ENCODE assay signal across 8 cellular contexts in the genomic region with DNA sequence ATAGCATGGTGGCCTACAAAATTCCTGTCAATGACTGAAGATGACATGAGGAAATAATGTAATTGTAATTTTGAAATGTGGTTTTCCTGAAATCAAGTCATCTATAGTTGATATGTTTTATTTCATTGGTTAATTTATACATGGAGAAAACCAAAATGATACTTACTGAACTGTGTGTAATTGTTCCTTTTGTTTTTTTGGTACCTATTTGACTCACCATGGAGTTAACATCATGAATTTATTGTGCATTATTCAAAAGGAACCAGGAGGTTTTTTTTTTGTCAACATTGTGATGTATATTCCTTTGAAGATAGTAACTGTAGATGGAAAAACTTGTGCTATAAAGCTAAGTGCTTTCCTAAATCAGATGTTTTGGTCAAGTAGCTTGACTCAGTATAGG. TPM values are rescaled to one million over a fixed set of nuclear protein-coding genes. Genes with fewer than 3 reads are reported as not detected.
DNase-seq lines count a peak whose midpoint lies in the region; ATAC-seq, FAIRE-seq and TF ChIP-seq lines count a peak whose summit lies in the region.
"Not testable (repeated sequence)": the region's sequence is repeated elsewhere in the genome, so short reads cannot be mapped to it uniquely, and the experiment has no call there.
"Had no signal": no experiment of that assay in that cellular context is flagged by ENCODE, and none has a peak within 500 bp of the region (broad histone marks: within the 10 kb centered on the region; RNA-seq: fewer than 3 reads in every experiment).

No MANE protein-coding gene starts in this region.

- ATAC-seq in activated naive CD4-positive, alpha-beta T cell treated with anti-CD3 and anti-CD28 coated beads, Interleukin-2, amount 50 U/mL, for 72 hours: peak; percentile 14 to 89
- ATAC-seq in psoas muscle: not testable (repeated sequence)
- peak; percentile 50 for ATAC-seq in stimulated activated naive CD8-positive, alpha-beta T cell treated with anti-CD3 and anti-CD28 coated beads, Interleukin-15, amount 100 ng/mL, for 72 hours

- H3K9me3 Mint-ChIP-seq in activated T-cell treated with anti-CD3 and anti-CD28 coated beads, Interleukin-2, amount 50 U/mL, for 24 hours; activated naive CD4-positive, alpha-beta T cell treated with anti-CD3 and anti-CD28 coated beads, Interleukin-2, amount 50 U/mL, for 72 hours; stimulated activated naive CD8-positive, alpha-beta T cell treated with anti-CD3 and anti-CD28 coated beads, Interleukin-15, amount 100 ng/mL, for 72 hours: not testable (repeated sequence)

- DNase-seq in GM12892 (ENCODE audit: insufficient read length); HTR-8/SVneo (ENCODE audit: insufficient read length, low spot score); activated T-cell treated with anti-CD3 and anti-CD28 coated beads, Interleukin-2, amount 50 U/mL, for 24 hours; activated naive CD4-positive, alpha-beta T cell treated with anti-CD3 and anti-CD28 coated beads, Interleukin-2, amount 50 U/mL, for 72 hours (ENCODE audit: low spot score in 2 of 2); psoas muscle; stimulated activated naive CD8-positive, alpha-beta T cell treated with anti-CD3 and anti-CD28 coated beads, Interleukin-15, amount 100 ng/mL, for 72 hours: not testable (repeated sequence)

- peak overlapping the region; percentile 78 for H3K27ac ChIP-seq in psoas muscle

- not testable (repeated sequence) for H3K9me3 ChIP-seq in psoas muscle

- peak overlapping the region; percentile 60 for H3K27ac Mint-ChIP-seq in activated T-cell treated with anti-CD3 and anti-CD28 coated beads, Interleukin-2, amount 50 U/mL, for 24 hours
- not testable (repeated sequence) for H3K27ac Mint-ChIP-seq in activated naive CD4-positive, alpha-beta T cell treated with anti-CD3 and anti-CD28 coated beads, Interleukin-2, amount 50 U/mL, for 72 hours; stimulated activated naive CD8-positive, alpha-beta T cell treated with anti-CD3 and anti-CD28 coated beads, Interleukin-15, amount 100 ng/mL, for 72 hours

- H3K27me3 Mint-ChIP-seq in activated T-cell treated with anti-CD3 and anti-CD28 coated beads, Interleukin-2, amount 50 U/mL, for 24 hours; stimulated activated naive CD8-positive, alpha-beta T cell treated with anti-CD3 and anti-CD28 coated beads, Interleukin-15, amount 100 ng/mL, for 72 hours: not testable (repeated sequence)

- FAIRE-seq in GM12892 (lab: Jason Lieb, UNC): peak; percentile 77
- FAIRE-seq in HTR-8/SVneo (lab: Jason Lieb, UNC): peak; percentile 86

- peaks cover 21% of the 10 kb centered on the region for H3K4me1 Mint-ChIP-seq in activated T-cell treated with anti-CD3 and anti-CD28 coated beads, Interleukin-2, amount 50 U/mL, for 24 hours (ENCODE audit: low read depth)
- peaks cover 13% of the 10 kb centered on the region for H3K4me1 Mint-ChIP-seq in stimulated activated naive CD8-positive, alpha-beta T cell treated with anti-CD3 and anti-CD28 coated beads, Interleukin-15, amount 100 ng/mL, for 72 hours

- H3K36me3 ChIP-seq in psoas muscle (ENCODE audit: insufficient read depth in 1 of 2, low read depth in 1 of 2): not testable (repeated sequence)

- H3K27me3 ChIP-seq in psoas muscle (ENCODE audit: insufficient read depth in 3 of 3, low read length in 2 of 3): not testable (repeated sequence)

- not testable (repeated sequence) for H3K36me3 Mint-ChIP-seq in activated T-cell treated with anti-CD3 and anti-CD28 coated beads, Interleukin-2, amount 50 U/mL, for 24 hours (ENCODE audit: low read depth); activated naive CD4-positive, alpha-beta T cell treated with anti-CD3 and anti-CD28 coated beads, Interleukin-2, amount 50 U/mL, for 72 hours

- peaks cover 34% of the 10 kb centered on the region for H3K4me1 ChIP-seq in psoas muscle

- H3K4me3 ChIP-seq in psoas muscle: not testable (repeated sequence)

- intact Hi-C loops in psoas muscle (cut with DNase I): not testable (repeated sequence)

- H3K4me3 Mint-ChIP-seq in activated T-cell treated with anti-CD3 and anti-CD28 coated beads, Interleukin-2, amount 50 U/mL, for 24 hours; stimulated activated naive CD8-positive, alpha-beta T cell treated with anti-CD3 and anti-CD28 coated beads, Interleukin-15, amount 100 ng/mL, for 72 hours: not testable (repeated sequence)

- not testable (repeated sequence) for TF ChIP-seq POLR2A in GM12892 (IDR thresholded peaks at IDR 0.05; ENCODE audit: low read depth, low read length)

- not testable (repeated sequence) for TF ChIP-seq CTCF in psoas muscle (IDR thresholded peaks at IDR 0.05)

RNA-seq across cellular contexts. Expression of gene MNAT1, which starts 46.0 kb away (rescaled TPM):
- polyA plus RNA-seq in GM12892 (2012; ENCODE audit: missing spikeins): 57.2 TPM
- total RNA-seq in activated naive CD4-positive, alpha-beta T cell treated with anti-CD3 and anti-CD28 coated beads, Interleukin-2, amount 50 U/mL, for 72 hours: 10 to 100 TPM; 11.8 to 38.0 TPM
- total RNA-seq in psoas muscle: 10 to 100 TPM; 54.5 to 74.3 (median 57.2) TPM
- polyA plus RNA-seq in psoas muscle: 10 to 100 TPM; 24.0 to 62.8 (median 62.2) TPM

RNA-seq across cellular contexts. Expression of gene SIX4, which starts 56.4 kb away (rescaled TPM):
- polyA plus RNA-seq in GM12892 (2012; ENCODE audit: missing spikeins): not detected
- under 1 TPM in 1 of 2 donors, not detected in 1; 0.21 TPM for total RNA-seq in activated naive CD4-positive, alpha-beta T cell treated with anti-CD3 and anti-CD28 coated beads, Interleukin-2, amount 50 U/mL, for 72 hours
- 10 to 100 TPM; 24.8 to 44.8 (median 33.2) TPM for total RNA-seq in psoas muscle
- 10 to 100 TPM in 2 of 3 donors, under 1 TPM in 1; 0.85 to 26.1 (median 13.9) TPM for polyA plus RNA-seq in psoas muscle
- total RNA-seq: CD4-positive, alpha-beta memory T cell had no signal
- polyA plus RNA-seq: CD14-positive monocyte; CD4-positive, alpha-beta memory T cell had no signal

Comparison
In these comparisons a context has a peak if more than half of its experiments do, and no peak if none do; other contexts are left out.
1. RNA of gene SIX4, which starts 56.4 kb away (total RNA-seq): 24.8 to 44.8 TPM in psoas muscle; 0.21 TPM in activated naive CD4-positive, alpha-beta T cell treated with anti-CD3 and anti-CD28 coated beads, Interleukin-2, amount 50 U/mL, for 72 hours; every median in the first group is over 10 times any median in the second.